Comparison of ENCODE assay signal across 1 cellular context in the genomic region with DNA sequence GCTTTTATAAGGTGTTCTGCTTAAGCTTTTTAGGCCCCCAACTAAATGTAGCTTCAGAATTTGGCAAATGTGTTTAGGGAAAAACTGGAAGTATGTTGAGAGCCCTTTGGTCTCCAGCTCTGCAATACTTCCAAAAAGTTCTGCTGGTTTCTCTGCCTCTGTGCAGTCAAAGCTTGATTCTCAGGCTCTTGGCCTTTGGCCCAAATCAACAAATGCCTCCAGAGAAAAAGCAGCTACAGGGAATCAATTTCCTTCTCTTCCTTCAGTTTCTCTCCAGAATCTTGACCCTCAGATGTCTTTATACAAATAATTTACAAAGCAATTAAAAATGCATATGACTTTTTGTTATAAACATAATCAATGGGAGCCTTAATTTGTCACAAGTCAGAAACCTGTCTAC.
TF ChIP-seq lines count a peak whose summit lies in the region.

No MANE protein-coding gene starts in this region.

TF ChIP-seq in liver, 16 proteins besides CTCF, POLR2A, EP300 and RAD21 (continued from another document):
- TF ChIP-seq, protein P1, sequence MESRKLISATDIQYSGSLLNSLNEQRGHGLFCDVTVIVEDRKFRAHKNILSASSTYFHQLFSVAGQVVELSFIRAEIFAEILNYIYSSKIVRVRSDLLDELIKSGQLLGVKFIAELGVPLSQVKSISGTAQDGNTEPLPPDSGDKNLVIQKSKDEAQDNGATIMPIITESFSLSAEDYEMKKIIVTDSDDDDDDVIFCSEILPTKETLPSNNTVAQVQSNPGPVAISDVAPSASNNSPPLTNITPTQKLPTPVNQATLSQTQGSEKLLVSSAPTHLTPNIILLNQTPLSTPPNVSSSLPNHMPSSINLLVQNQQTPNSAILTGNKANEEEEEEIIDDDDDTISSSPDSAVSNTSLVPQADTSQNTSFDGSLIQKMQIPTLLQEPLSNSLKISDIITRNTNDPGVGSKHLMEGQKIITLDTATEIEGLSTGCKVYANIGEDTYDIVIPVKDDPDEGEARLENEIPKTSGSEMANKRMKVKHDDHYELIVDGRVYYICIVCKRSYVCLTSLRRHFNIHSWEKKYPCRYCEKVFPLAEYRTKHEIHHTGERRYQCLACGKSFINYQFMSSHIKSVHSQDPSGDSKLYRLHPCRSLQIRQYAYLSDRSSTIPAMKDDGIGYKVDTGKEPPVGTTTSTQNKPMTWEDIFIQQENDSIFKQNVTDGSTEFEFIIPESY (IDR thresholded peaks at IDR 0.05) = no peak
- TF ChIP-seq SP1 (IDR thresholded peaks at IDR 0.05) (no peak), FOXA2 (IDR thresholded peaks at IDR 0.05) (no peak), HNF4G (IDR thresholded peaks at IDR 0.05) (no peak), NR2F2 (IDR thresholded peaks at IDR 0.05) (no peak), HNF4A (conservative IDR thresholded peaks at IDR 0.05) (peak; percentile 24 to 53)
- TF ChIP-seq, protein P2, sequence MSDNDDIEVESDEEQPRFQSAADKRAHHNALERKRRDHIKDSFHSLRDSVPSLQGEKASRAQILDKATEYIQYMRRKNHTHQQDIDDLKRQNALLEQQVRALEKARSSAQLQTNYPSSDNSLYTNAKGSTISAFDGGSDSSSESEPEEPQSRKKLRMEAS (IDR thresholded peaks at IDR 0.05) = no peak
- TF ChIP-seq, protein P3, sequence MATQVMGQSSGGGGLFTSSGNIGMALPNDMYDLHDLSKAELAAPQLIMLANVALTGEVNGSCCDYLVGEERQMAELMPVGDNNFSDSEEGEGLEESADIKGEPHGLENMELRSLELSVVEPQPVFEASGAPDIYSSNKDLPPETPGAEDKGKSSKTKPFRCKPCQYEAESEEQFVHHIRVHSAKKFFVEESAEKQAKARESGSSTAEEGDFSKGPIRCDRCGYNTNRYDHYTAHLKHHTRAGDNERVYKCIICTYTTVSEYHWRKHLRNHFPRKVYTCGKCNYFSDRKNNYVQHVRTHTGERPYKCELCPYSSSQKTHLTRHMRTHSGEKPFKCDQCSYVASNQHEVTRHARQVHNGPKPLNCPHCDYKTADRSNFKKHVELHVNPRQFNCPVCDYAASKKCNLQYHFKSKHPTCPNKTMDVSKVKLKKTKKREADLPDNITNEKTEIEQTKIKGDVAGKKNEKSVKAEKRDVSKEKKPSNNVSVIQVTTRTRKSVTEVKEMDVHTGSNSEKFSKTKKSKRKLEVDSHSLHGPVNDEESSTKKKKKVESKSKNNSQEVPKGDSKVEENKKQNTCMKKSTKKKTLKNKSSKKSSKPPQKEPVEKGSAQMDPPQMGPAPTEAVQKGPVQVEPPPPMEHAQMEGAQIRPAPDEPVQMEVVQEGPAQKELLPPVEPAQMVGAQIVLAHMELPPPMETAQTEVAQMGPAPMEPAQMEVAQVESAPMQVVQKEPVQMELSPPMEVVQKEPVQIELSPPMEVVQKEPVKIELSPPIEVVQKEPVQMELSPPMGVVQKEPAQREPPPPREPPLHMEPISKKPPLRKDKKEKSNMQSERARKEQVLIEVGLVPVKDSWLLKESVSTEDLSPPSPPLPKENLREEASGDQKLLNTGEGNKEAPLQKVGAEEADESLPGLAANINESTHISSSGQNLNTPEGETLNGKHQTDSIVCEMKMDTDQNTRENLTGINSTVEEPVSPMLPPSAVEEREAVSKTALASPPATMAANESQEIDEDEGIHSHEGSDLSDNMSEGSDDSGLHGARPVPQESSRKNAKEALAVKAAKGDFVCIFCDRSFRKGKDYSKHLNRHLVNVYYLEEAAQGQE (IDR thresholded peaks at IDR 0.05) = peak; percentile 18
